ENCODE assay signal across 14 cellular contexts in the genomic region with DNA sequence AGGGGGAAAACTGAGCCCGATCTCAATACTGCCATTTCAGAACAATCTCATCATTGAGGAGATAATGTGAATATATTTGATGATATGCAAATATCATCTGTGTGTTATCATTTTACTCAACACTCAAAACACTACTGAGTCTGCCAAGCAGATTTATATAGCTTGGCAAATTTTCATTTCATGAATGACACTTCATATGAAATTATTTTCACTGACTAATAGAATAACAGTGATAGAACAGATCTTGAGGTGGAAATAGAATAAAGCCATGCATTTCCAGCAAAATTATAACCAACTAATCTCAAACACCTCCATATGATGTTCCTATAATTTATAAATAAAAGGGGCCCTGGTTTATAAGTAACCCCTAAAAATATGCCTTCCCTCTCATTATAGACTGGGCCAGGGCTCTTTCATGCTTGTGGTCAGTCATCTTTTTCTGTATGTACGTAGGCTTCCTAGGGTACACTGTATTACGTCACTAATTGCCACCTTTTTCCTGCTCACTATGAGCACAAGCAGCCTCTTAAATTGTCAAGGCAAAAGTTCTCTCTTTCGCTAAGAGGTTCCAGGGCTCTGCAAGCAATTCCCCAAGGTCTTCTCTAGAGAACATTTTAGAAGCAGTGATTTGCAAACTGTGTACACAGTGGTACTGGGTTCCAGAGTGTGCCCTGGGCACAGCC.
DNase-seq lines count a peak whose midpoint lies in the region; ATAC-seq and TF ChIP-seq lines count a peak whose summit lies in the region.
"Had no signal": no experiment of that assay in that cellular context is flagged by ENCODE, and none has a peak within 500 bp of the region (broad histone marks: within the 10 kb centered on the region; RNA-seq: fewer than 3 reads in every experiment).

No MANE protein-coding gene starts in this region.

- ATAC-seq in CD4-positive, alpha-beta T cell (ENCODE audit: poor library complexity), result no peak
- ATAC-seq in HG03565 (IDR thresholded peaks at IDR 0.05; ENCODE audit: unreplicated experiment), result no peak

- H3K4me1 ChIP-seq in tibial artery, result peaks cover 0 to 30% (median 7%) of the 10 kb centered on the region in 4 donors

- H3K4me3 Mint-ChIP-seq in CD4-positive, alpha-beta T cell, result peak overlapping the region; percentile 73
- no peak overlapping the region for H3K4me3 Mint-ChIP-seq in activated CD4-positive, alpha-beta memory T cell treated with anti-CD3 and anti-CD28 coated beads, Interleukin-2, amount 10 ng/mL, durations not matched to agents 7 days and 5 days
- peak overlapping the region in 3 of 5 donors; percentile 22 to 65 (median 44) for H3K4me3 Mint-ChIP-seq in immature natural killer cell

- H3K9me3 Mint-ChIP-seq in CD4-positive, alpha-beta T cell, result no peaks in the 10 kb centered on the region
- H3K9me3 Mint-ChIP-seq in activated CD4-positive, alpha-beta memory T cell treated with anti-CD3 and anti-CD28 coated beads, Interleukin-2, amount 10 ng/mL, durations not matched to agents 7 days and 5 days, result peaks cover 3% of the 10 kb centered on the region
- no peaks in the 10 kb centered on the region for H3K9me3 Mint-ChIP-seq in immature natural killer cell

- no peaks in the 10 kb centered on the region for H3K27me3 Mint-ChIP-seq in CD4-positive, alpha-beta T cell
- no peaks in the 10 kb centered on the region for H3K27me3 Mint-ChIP-seq in activated CD4-positive, alpha-beta memory T cell treated with anti-CD3 and anti-CD28 coated beads, Interleukin-2, amount 10 ng/mL, durations not matched to agents 7 days and 5 days
- H3K27me3 Mint-ChIP-seq in immature natural killer cell (ENCODE audit: low read depth in 3 of 3), result peaks cover 7 to 18% (median 10%) of the 10 kb centered on the region in 3 donors

- H3K27me3 ChIP-seq in CD4-positive, alpha-beta T cell (ENCODE audit: control insufficient read depth, insufficient read depth, low read length), result no peaks in the 10 kb centered on the region
- no peaks in the 10 kb centered on the region for H3K27me3 ChIP-seq in GM06990 (replicated peaks; ENCODE audit: control insufficient read depth, insufficient read depth, low read length)
- H3K27me3 ChIP-seq in tibial artery, result no peaks in the 10 kb centered on the region
- H3K27me3 ChIP-seq: neutrophil, right atrium auricular region had no signal

- H3K4me1 Mint-ChIP-seq in CD4-positive, alpha-beta T cell (ENCODE audit: low read depth), result peaks cover 84% of the 10 kb centered on the region
- H3K4me1 Mint-ChIP-seq in activated CD4-positive, alpha-beta memory T cell treated with anti-CD3 and anti-CD28 coated beads, Interleukin-2, amount 10 ng/mL, durations not matched to agents 7 days and 5 days, result peaks cover 55% of the 10 kb centered on the region
- H3K4me1 Mint-ChIP-seq in immature natural killer cell, result peaks cover 80 to 89% of the 10 kb centered on the region in 2 donors

- H3K4me3 ChIP-seq in GM06990 (replicated peaks; ENCODE audit: low read depth, low read length) (no peak overlapping the region), tibial artery (no peak overlapping the region)
- H3K4me3 ChIP-seq: lung, right atrium auricular region had no signal

- no peak overlapping the region for H3K27ac ChIP-seq in CD4-positive, alpha-beta T cell (ENCODE audit: low read depth, low read length)
- no peak overlapping the region for H3K27ac ChIP-seq in tibial artery
- H3K27ac ChIP-seq: neutrophil, right atrium auricular region had no signal

- peaks cover 59% of the 10 kb centered on the region for H3K36me3 Mint-ChIP-seq in CD4-positive, alpha-beta T cell (ENCODE audit: low read depth)
- peaks cover 35% of the 10 kb centered on the region for H3K36me3 Mint-ChIP-seq in activated CD4-positive, alpha-beta memory T cell treated with anti-CD3 and anti-CD28 coated beads, Interleukin-2, amount 10 ng/mL, durations not matched to agents 7 days and 5 days (ENCODE audit: low read depth)
- peaks cover 4 to 9% (median 6%) of the 10 kb centered on the region in 3 donors for H3K36me3 Mint-ChIP-seq in immature natural killer cell

- intact Hi-C loops in CD4-positive, alpha-beta T cell (cut with DNase I, micrococcal nuclease), result no loop called here
- intact Hi-C loops in tibial artery (cut with DNase I; ENCODE audit: low total_unique reads), result no loop called here

- no peak for TF ChIP-seq CTCF in CD4-positive, alpha-beta T cell (IDR thresholded peaks at IDR 0.05)
- TF ChIP-seq CTCF in GM06990 (IDR thresholded peaks at IDR 0.05; ENCODE audit: insufficient read depth, low read length, poor library complexity, severe bottlenecking), result no peak
- TF ChIP-seq CTCF in tibial artery (IDR thresholded peaks at IDR 0.05), result no peak

- no peaks in the 10 kb centered on the region for H3K9me3 ChIP-seq in CD4-positive, alpha-beta T cell (ENCODE audit: control insufficient read depth, low read length)
- H3K9me3 ChIP-seq in tibial artery, result no peaks in the 10 kb centered on the region
- H3K9me3 ChIP-seq: neutrophil, right atrium auricular region had no signal

- CTCF ChIA-PET in CD4-positive, alpha-beta T cell (lab: Charles Lee), result interaction anchor here (1.3 kb wide), 1 partner anchor 107 kb away, joined by 3 read pairs; no protein-coding TSS in a partner anchor
- CTCF ChIA-PET in activated CD4-positive, alpha-beta memory T cell treated with anti-CD3 and anti-CD28 coated beads, Interleukin-2, amount 10 ng/mL, durations not matched to agents 7 days and 5 days (lab: Charles Lee), result no interaction called here

- H3K27ac Mint-ChIP-seq in CD4-positive, alpha-beta T cell, result peak overlapping the region; percentile 99
- peak overlapping the region; percentile 56 for H3K27ac Mint-ChIP-seq in activated CD4-positive, alpha-beta memory T cell treated with anti-CD3 and anti-CD28 coated beads, Interleukin-2, amount 10 ng/mL, durations not matched to agents 7 days and 5 days
- peak overlapping the region; percentile 84 to 94 (median 88) for H3K27ac Mint-ChIP-seq in immature natural killer cell

- POLR2A ChIA-PET in CD4-positive, alpha-beta T cell (lab: Charles Lee), result interaction anchor here (0.7 to 1.7 kb wide), 2 partner anchors 28 to 184 kb away, joined by 3 to 4 read pairs; no protein-coding TSS in a partner anchor
- POLR2A ChIA-PET in activated CD4-positive, alpha-beta memory T cell treated with anti-CD3 and anti-CD28 coated beads, Interleukin-2, amount 10 ng/mL, durations not matched to agents 7 days and 5 days (lab: Charles Lee), result no interaction called here

- DNase-seq in CD4-positive, alpha-beta T cell, result no peak
- DNase-seq in GM06990 (ENCODE audit: extremely low read depth, insufficient read length), result peak; percentile 46
- DNase-seq in activated CD4-positive, alpha-beta memory T cell treated with anti-CD3 and anti-CD28 coated beads, Interleukin-2, amount 10 ng/mL, durations not matched to agents 7 days and 5 days, result no peak
- peak in 1 of 3 donors; percentile 31 for DNase-seq in immature natural killer cell
- DNase-seq in NCI-H1092 (lab: John Stamatoyannopoulos, UW), result no peak
- no peak for DNase-seq in tibial artery
- DNase-seq in superior temporal gyrus (ENCODE audit: extremely low spot score), result no peak
- DNase-seq: dermis blood vessel endothelial cell, MV-4-11, NCI-H226 had no signal

- H3K36me3 ChIP-seq in GM06990 (ENCODE audit: control insufficient read depth, insufficient read depth, low read length) (no peaks in the 10 kb centered on the region), tibial artery (no peaks in the 10 kb centered on the region)
- H3K36me3 ChIP-seq: neutrophil, right atrium auricular region had no signal
